Comparison of ENCODE assay signal across 20 cellular contexts in genomic region chr1:156163712-156164464, GRCh38.
"Had no signal": no experiment of that assay in that cellular context is flagged by ENCODE, and none has a peak within 500 bp of the region (broad histone marks: within the 10 kb centered on the region; RNA-seq: fewer than 3 reads in every experiment).

No MANE protein-coding gene starts in this region.

- H3K27ac Mint-ChIP-seq: activated CD8-positive, alpha-beta memory T cell treated with anti-CD3 and anti-CD28 coated beads, Interleukin-2, amount 10 ng/mL, durations not matched to agents 7 days and 5 days; activated naive CD4-positive, alpha-beta T cell treated with anti-CD3 and anti-CD28 coated beads, Interleukin-2, amount 10 ng/mL, durations not matched to agents 7 days and 5 days; activated T-helper 1 cell treated with anti-CD3 and anti-CD28 coated beads, Interleukin-12 subunit alpha, Interleukin-12 subunit beta, Interleukin-2, Interleukin-4 antibody, amounts not matched to agents 30 ng/mL and 10 ng/mL and 1 ng/mL, durations not matched to agents 14 hours and 24 hours and 36 hours had no signal

- H3K4me3 ChIP-seq: ascending aorta, body of pancreas, PC-9 had no signal

- DNase-seq: activated CD4-positive, CD25-positive, alpha-beta regulatory T cell; activated CD8-positive, alpha-beta memory T cell treated with anti-CD3 and anti-CD28 coated beads, Interleukin-2, amount 10 ng/mL, durations not matched to agents 7 days and 5 days; activated effector memory CD4-positive, alpha-beta T cell treated with anti-CD3 and anti-CD28 coated beads, Interleukin-2, amount 50 U/mL, for 16 hours; activated naive CD4-positive, alpha-beta T cell treated with anti-CD3 and anti-CD28 coated beads, Interleukin-2, amount 10 ng/mL, durations not matched to agents 7 days and 5 days; activated naive CD8-positive, alpha-beta T cell treated with anti-CD3 and anti-CD28 coated beads for 36 hours; activated T-cell treated with anti-CD3 and anti-CD28 coated beads, Interleukin-2, amount 50 U/mL, for 24 hours; body of pancreas; central memory CD4-positive, alpha-beta T cell; KG1; NCI-H1105 treated with DMSO at 0.1 percent for 48 hours; NCI-H1436 treated with DMSO at 0.1 percent for 48 hours; NCI-H187; NCI-H2081; NCI-H524; PC-9; SIG-M5; T-helper 17 cell; T-helper 9 cell had no signal

- H3K4me3 Mint-ChIP-seq: activated CD8-positive, alpha-beta memory T cell treated with anti-CD3 and anti-CD28 coated beads, Interleukin-2, amount 10 ng/mL, durations not matched to agents 7 days and 5 days; activated naive CD4-positive, alpha-beta T cell treated with anti-CD3 and anti-CD28 coated beads, Interleukin-2, amount 10 ng/mL, durations not matched to agents 7 days and 5 days; activated naive CD8-positive, alpha-beta T cell treated with anti-CD3 and anti-CD28 coated beads for 36 hours; activated T-cell treated with anti-CD3 and anti-CD28 coated beads, Interleukin-2, amount 50 U/mL, for 24 hours; activated T-helper 1 cell treated with anti-CD3 and anti-CD28 coated beads, Interleukin-12 subunit alpha, Interleukin-12 subunit beta, Interleukin-2, Interleukin-4 antibody, amounts not matched to agents 30 ng/mL and 10 ng/mL and 1 ng/mL, durations not matched to agents 14 hours and 24 hours and 36 hours; T-helper 17 cell had no signal

- H2AFZ ChIP-seq: PC-9 had no signal

- H3K27ac ChIP-seq: ascending aorta, body of pancreas, PC-9 had no signal

- H3K27me3 ChIP-seq: ascending aorta, body of pancreas had no signal

- H3K9me3 ChIP-seq: ascending aorta, body of pancreas had no signal

- H3K27me3 Mint-ChIP-seq: activated CD8-positive, alpha-beta memory T cell treated with anti-CD3 and anti-CD28 coated beads, Interleukin-2, amount 10 ng/mL, durations not matched to agents 7 days and 5 days; activated naive CD8-positive, alpha-beta T cell treated with anti-CD3 and anti-CD28 coated beads for 36 hours; activated T-cell treated with anti-CD3 and anti-CD28 coated beads, Interleukin-2, amount 50 U/mL, for 24 hours; T-helper 17 cell had no signal

- H3K4me2 ChIP-seq: PC-9 had no signal

- H3K9me3 Mint-ChIP-seq: activated naive CD4-positive, alpha-beta T cell treated with anti-CD3 and anti-CD28 coated beads, Interleukin-2, amount 10 ng/mL, durations not matched to agents 7 days and 5 days had no signal

- ATAC-seq: activated CD8-positive, alpha-beta memory T cell treated with anti-CD3 and anti-CD28 coated beads, Interleukin-2, amount 10 ng/mL, durations not matched to agents 7 days and 5 days; body of pancreas; T-helper 17 cell had no signal

- H3K36me3 ChIP-seq: ascending aorta had no signal
